8 cellular contexts compared by ENCODE assay signal in the genomic region with DNA sequence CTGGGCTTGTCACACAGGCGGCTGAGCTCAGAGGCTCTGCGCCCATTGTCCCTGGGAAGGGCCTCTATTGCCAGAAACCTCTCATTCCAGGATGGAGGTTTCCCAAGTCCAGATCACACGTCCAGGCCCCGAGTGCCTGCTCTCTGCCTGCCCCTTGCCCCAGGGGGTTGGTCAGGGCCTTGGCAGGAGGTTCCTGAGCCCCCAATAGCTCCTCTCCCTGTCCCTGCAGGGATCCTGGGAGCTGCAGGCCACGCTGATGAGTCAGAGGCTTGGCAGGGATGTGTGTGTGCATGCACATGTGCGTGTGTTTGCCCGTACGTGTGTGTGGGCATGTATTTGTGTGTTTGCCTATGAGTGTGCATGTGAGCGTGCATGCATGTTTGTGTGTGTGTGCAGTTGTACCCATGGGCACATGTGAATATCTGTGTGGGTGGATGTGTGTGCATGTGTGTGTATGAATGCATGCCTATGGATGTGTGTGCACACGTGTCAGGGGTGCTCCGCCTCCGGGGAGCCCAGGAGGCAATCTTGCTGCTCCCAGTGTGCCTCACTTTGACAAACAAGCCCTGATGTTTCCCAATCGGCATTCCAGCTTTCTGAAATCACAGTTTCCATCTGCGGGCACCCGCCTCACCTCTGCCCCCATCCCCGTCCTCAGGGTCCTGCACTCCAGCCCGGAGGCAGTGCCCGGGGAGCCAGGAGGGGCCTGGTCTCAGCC.
DNase-seq lines count a peak whose midpoint lies in the region; ATAC-seq and TF ChIP-seq lines count a peak whose summit lies in the region.

No MANE protein-coding gene starts in this region.

- H3K27ac Mint-ChIP-seq in natural killer cell treated with Interleukin-12 subunit alpha and Interleukin-12 subunit beta and Interleukin-15 and Interleukin-18, amount 100 ng/mL, for 72 hours = no peak overlapping the region

- H3K36me3 Mint-ChIP-seq in activated T-cell treated with anti-CD3 and anti-CD28 coated beads, Interleukin-2, amount 50 U/mL, for 4 hours (ENCODE audit: insufficient read depth) = no peaks in the 10 kb centered on the region
- H3K36me3 Mint-ChIP-seq in natural killer cell treated with Interleukin-12 subunit alpha and Interleukin-12 subunit beta and Interleukin-15 and Interleukin-18, amount 100 ng/mL, for 72 hours = peaks cover 10% of the 10 kb centered on the region

- H3K4me3 ChIP-seq in AG04449 (ENCODE audit: low read depth, low read length) (peak overlapping the region; percentile 23), epithelial cell of esophagus (ENCODE audit: low read length) (no peak overlapping the region)

- H3K4me3 Mint-ChIP-seq in activated T-cell treated with anti-CD3 and anti-CD28 coated beads, Interleukin-2, amount 50 U/mL, for 4 hours = no peak overlapping the region
- H3K4me3 Mint-ChIP-seq in natural killer cell treated with Interleukin-12 subunit alpha and Interleukin-12 subunit beta and Interleukin-15 and Interleukin-18, amount 100 ng/mL, for 72 hours = no peak overlapping the region

- CTCF ChIA-PET in AG04449 (lab: Yijun Ruan, JAX) = interaction anchor here (1.0 to 2.1 kb wide), 7 partner anchors 12 to 101 kb away, joined by 3 to 18 read pairs (median 4); no protein-coding TSS in a partner anchor

- DNase-seq in AG04449 (ENCODE audit: low read depth, low spot score) (peak; percentile 73), NCI-H2081 treated with DMSO at 0.1 percent for 48 hours (lab: John Stamatoyannopoulos, UW) (peak; percentile 32), epithelial cell of esophagus (ENCODE audit: low read depth) (peak; percentile 94), myocyte (ENCODE audit: low read depth) (peak; percentile 76), DMS153 (lab: John Stamatoyannopoulos, UW) (no peak), UCSD-AML1 (lab: John Stamatoyannopoulos, UW; ENCODE audit: unreplicated experiment) (no peak)
- DNase-seq in activated T-cell treated with anti-CD3 and anti-CD28 coated beads, Interleukin-2, amount 50 U/mL, for 4 hours = no peak
- DNase-seq in natural killer cell treated with Interleukin-12 subunit alpha and Interleukin-12 subunit beta and Interleukin-15 and Interleukin-18, amount 100 ng/mL, for 72 hours (ENCODE audit: low spot score) = no peak

- no peak for TF ChIP-seq CTCF in AG04449 (IDR thresholded peaks at IDR 0.05; ENCODE audit: insufficient read depth, low read length, missing control alignments)
- TF ChIP-seq CTCF in epithelial cell of esophagus (IDR thresholded peaks at IDR 0.05; ENCODE audit: insufficient read depth, low read depth, low read length, missing control alignments) = peak; percentile 1

- POLR2A ChIA-PET in AG04449 (lab: Yijun Ruan, JAX) = interaction anchor here (0.6 to 1.3 kb wide), 5 partner anchors 16 to 162 kb away, joined by 3 to 5 read pairs (median 3); no protein-coding TSS in a partner anchor

- no peaks in the 10 kb centered on the region for H3K27me3 Mint-ChIP-seq in activated T-cell treated with anti-CD3 and anti-CD28 coated beads, Interleukin-2, amount 50 U/mL, for 4 hours (ENCODE audit: low read depth)
- no peaks in the 10 kb centered on the region for H3K27me3 Mint-ChIP-seq in natural killer cell treated with Interleukin-12 subunit alpha and Interleukin-12 subunit beta and Interleukin-15 and Interleukin-18, amount 100 ng/mL, for 72 hours

- peaks cover 4% of the 10 kb centered on the region for H3K9me3 Mint-ChIP-seq in activated T-cell treated with anti-CD3 and anti-CD28 coated beads, Interleukin-2, amount 50 U/mL, for 4 hours
- H3K9me3 Mint-ChIP-seq in natural killer cell treated with Interleukin-12 subunit alpha and Interleukin-12 subunit beta and Interleukin-15 and Interleukin-18, amount 100 ng/mL, for 72 hours = peaks cover 10% of the 10 kb centered on the region

- no peak for ATAC-seq in activated T-cell treated with anti-CD3 and anti-CD28 coated beads, Interleukin-2, amount 50 U/mL, for 4 hours
- no peak for ATAC-seq in natural killer cell treated with Interleukin-12 subunit alpha and Interleukin-12 subunit beta and Interleukin-15 and Interleukin-18, amount 100 ng/mL, for 72 hours

- H3K4me1 Mint-ChIP-seq in activated T-cell treated with anti-CD3 and anti-CD28 coated beads, Interleukin-2, amount 50 U/mL, for 4 hours (ENCODE audit: low read depth) = no peaks in the 10 kb centered on the region
- H3K4me1 Mint-ChIP-seq in natural killer cell treated with Interleukin-12 subunit alpha and Interleukin-12 subunit beta and Interleukin-15 and Interleukin-18, amount 100 ng/mL, for 72 hours (ENCODE audit: low read depth in 2 of 2) = peaks cover 10 to 11% of the 10 kb centered on the region in 2 donors

Comparison
In these comparisons a context has a peak if more than half of its experiments do, and no peak if none do; other contexts are left out.
1. DNase-seq: peak in AG04449 (single experiment), NCI-H2081 treated with DMSO at 0.1 percent for 48 hours (single experiment), epithelial cell of esophagus (single experiment) and myocyte (single experiment); none in DMS153 (single experiment), activated T-cell treated with anti-CD3 and anti-CD28 coated beads, Interleukin-2, amount 50 U/mL, for 4 hours (single experiment), UCSD-AML1 (single experiment) and natural killer cell treated with Interleukin-12 subunit alpha and Interleukin-12 subunit beta and Interleukin-15 and Interleukin-18, amount 100 ng/mL, for 72 hours (single experiment).